ENCODE assay signal across 16 cellular contexts in genomic region chr19:57566396-57567256, GRCh38. TPM values are rescaled to one million over a fixed set of nuclear protein-coding genes. Genes with fewer than 3 reads are reported as not detected.
DNase-seq lines count a peak whose midpoint lies in the region; ATAC-seq, FAIRE-seq and TF ChIP-seq lines count a peak whose summit lies in the region.
"Had no signal": no experiment of that assay in that cellular context is flagged by ENCODE, and none has a peak within 500 bp of the region (broad histone marks: within the 10 kb centered on the region; RNA-seq: fewer than 3 reads in every experiment).

No MANE protein-coding gene starts in this region.

- H3K79me2 ChIP-seq in mesendoderm (ENCODE audit: control insufficient read depth, insufficient read depth, low read length) = no peaks in the 10 kb centered on the region

- ATAC-seq in HG03108 (IDR thresholded peaks at IDR 0.05; ENCODE audit: unreplicated experiment) (no peak), GM21529 (IDR thresholded peaks at IDR 0.05; ENCODE audit: unreplicated experiment) (no peak)
- ATAC-seq: foreskin keratinocyte had no signal

- H3K18ac ChIP-seq in mesendoderm (ENCODE audit: low read length) = no peak overlapping the region

- no peak overlapping the region for H3K27ac Mint-ChIP-seq in activated naive CD4-positive, alpha-beta T cell treated with anti-CD3 and anti-CD28 coated beads for 36 hours
- H3K27ac Mint-ChIP-seq: brain; CD4-positive, alpha-beta T cell had no signal

- peaks cover 64% of the 10 kb centered on the region for H3K9me3 Mint-ChIP-seq in activated naive CD4-positive, alpha-beta T cell treated with anti-CD3 and anti-CD28 coated beads for 36 hours

- no peak overlapping the region for H2BK15ac ChIP-seq in mesendoderm (replicated peaks; ENCODE audit: low read depth)

- H3K4ac ChIP-seq in mesendoderm (ENCODE audit: low read depth, low read length) = no peak overlapping the region

- no peaks in the 10 kb centered on the region for H3K79me1 ChIP-seq in mesendoderm (ENCODE audit: low read length)

- no peaks in the 10 kb centered on the region for H3K4me1 ChIP-seq in mesendoderm (ENCODE audit: control insufficient read depth, low read depth, low read length)
- H3K4me1 ChIP-seq: foreskin keratinocyte, left ventricle myocardium inferior had no signal

- CTCF ChIA-PET in activated naive CD4-positive, alpha-beta T cell treated with anti-CD3 and anti-CD28 coated beads for 36 hours (lab: Charles Lee) = no interaction called here

- no peak for TF ChIP-seq CTCF in cardiac fibroblast (IDR thresholded peaks at IDR 0.05; ENCODE audit: low read depth, low read length)

- no peaks in the 10 kb centered on the region for H3K27me3 Mint-ChIP-seq in activated naive CD4-positive, alpha-beta T cell treated with anti-CD3 and anti-CD28 coated beads for 36 hours (ENCODE audit: low read depth)

- no peaks in the 10 kb centered on the region for H3K27me3 ChIP-seq in mesendoderm (ENCODE audit: insufficient read depth, low read length, poor library complexity)
- H3K27me3 ChIP-seq: foreskin keratinocyte, neutrophil had no signal

- no peak overlapping the region for H3K27ac ChIP-seq in mesendoderm (ENCODE audit: low read depth, low read length)
- H3K27ac ChIP-seq: foreskin keratinocyte, left ventricle myocardium inferior, neutrophil had no signal

- H3K56ac ChIP-seq in mesendoderm (ENCODE audit: low read length) = no peak overlapping the region

- H3K36me3 ChIP-seq in mesendoderm (ENCODE audit: control insufficient read depth, insufficient read depth, low read length) = no peaks in the 10 kb centered on the region
- H3K36me3 ChIP-seq: neutrophil had no signal

- no peak overlapping the region for H3K4me3 ChIP-seq in cardiac fibroblast (replicated peaks in 1 of 2; ENCODE audit: low read depth in 2 of 2, low read length in 2 of 2)
- H3K4me3 ChIP-seq in mesendoderm (ENCODE audit: low read length) = no peak overlapping the region
- H3K4me3 ChIP-seq: left ventricle myocardium inferior had no signal

- no peak for FAIRE-seq in GM12892 (lab: Jason Lieb, UNC)
- FAIRE-seq: RCC 7860 had no signal

- no peak overlapping the region for H2AK5ac ChIP-seq in mesendoderm (ENCODE audit: low read length)

- intact Hi-C loops in activated naive CD4-positive, alpha-beta T cell treated with anti-CD3 and anti-CD28 coated beads for 36 hours (cut with micrococcal nuclease) = no loop called here

- peak; percentile 15 for DNase-seq in activated naive CD4-positive, alpha-beta T cell treated with anti-CD3 and anti-CD28 coated beads for 36 hours
- DNase-seq in activated naive CD4-positive, alpha-beta T cell (lab: John Stamatoyannopoulos, UW) = no peak
- DNase-seq in LHCN-M2 (ENCODE audit: low read depth) (peak; percentile 48), cardiac fibroblast (ENCODE audit: low read depth in 2 of 2) (peak; percentile 49 to 56), mesendoderm (peak; percentile 55), GM12892 (ENCODE audit: insufficient read length) (no peak)
- DNase-seq: CD4-positive, alpha-beta T cell; foreskin keratinocyte; left ventricle myocardium inferior; NCI-H1048; T1000 had no signal

- H3K4me2 ChIP-seq in mesendoderm (ENCODE audit: low read length) = no peak overlapping the region

- H3K23ac ChIP-seq in mesendoderm (ENCODE audit: low read length) = no peak overlapping the region

- no peak overlapping the region for H2BK5ac ChIP-seq in mesendoderm (ENCODE audit: low read length)

- H3K4me3 Mint-ChIP-seq in activated naive CD4-positive, alpha-beta T cell treated with anti-CD3 and anti-CD28 coated beads for 36 hours = no peak overlapping the region
- H3K4me3 Mint-ChIP-seq: brain; CD4-positive, alpha-beta T cell had no signal

- H3K4me1 Mint-ChIP-seq in activated naive CD4-positive, alpha-beta T cell treated with anti-CD3 and anti-CD28 coated beads for 36 hours (ENCODE audit: low read depth) = no peaks in the 10 kb centered on the region
- H3K4me1 Mint-ChIP-seq: brain had no signal

- H4K5ac ChIP-seq in mesendoderm (ENCODE audit: low read length) = no peak overlapping the region

- H2BK120ac ChIP-seq in mesendoderm (ENCODE audit: low read depth, low read length) = no peak overlapping the region

- WGBS in mesendoderm (ENCODE audit: extremely low coverage, insufficient coverage, low lambda C conversion rate) = no CpG with 5 or more reads among the region's 7 CpGs

- peaks cover 32% of the 10 kb centered on the region for H3K36me3 Mint-ChIP-seq in activated naive CD4-positive, alpha-beta T cell treated with anti-CD3 and anti-CD28 coated beads for 36 hours (ENCODE audit: low read depth)

- no peak overlapping the region for H4K8ac ChIP-seq in mesendoderm (ENCODE audit: low read depth, low read length)

- H3K9ac ChIP-seq in mesendoderm (ENCODE audit: low read length) = no peak overlapping the region

- no peak for TF ChIP-seq POLR2A in GM12892 (IDR thresholded peaks at IDR 0.05; ENCODE audit: low read depth, low read length)

RNA-seq across cellular contexts. Expression of gene ZNF550, which starts 7.0 kb away (rescaled TPM):
- total RNA-seq in activated naive CD4-positive, alpha-beta T cell treated with anti-CD3 and anti-CD28 coated beads for 36 hours = 1 to 10 TPM; 6.6 to 9.3 TPM
- total RNA-seq in LHCN-M2 (2014; rRNA removed) = 7.6 and 9.1 TPM in 2 replicates
- polyA plus RNA-seq in LHCN-M2 (2012) = 1.8 TPM
- 3.4 TPM for polyA plus RNA-seq in mesendoderm (2013, experiment 1 of 2)
- polyA plus RNA-seq in mesendoderm (2013, experiment 2 of 2) = 3.0 TPM
- polyA plus RNA-seq in GM12892 (2012; ENCODE audit: missing spikeins) = 6.0 TPM

RNA-seq across cellular contexts. Expression of gene ZNF416, which starts 12.1 kb away (rescaled TPM):
- 1 to 10 TPM; 1.5 to 2.0 TPM for total RNA-seq in activated naive CD4-positive, alpha-beta T cell treated with anti-CD3 and anti-CD28 coated beads for 36 hours
- total RNA-seq in LHCN-M2 (2014; rRNA removed) = 5.4 and 6.9 TPM in 2 replicates
- polyA plus RNA-seq in LHCN-M2 (2012) = 4.5 TPM
- 6.9 TPM for polyA plus RNA-seq in mesendoderm (2013, experiment 1 of 2)
- polyA plus RNA-seq in mesendoderm (2013, experiment 2 of 2) = 6.9 TPM
- polyA plus RNA-seq in GM12892 (2012; ENCODE audit: missing spikeins) = 2.6 TPM

RNA-seq across cellular contexts. Expression of gene ZIK1, which starts 17.3 kb away (rescaled TPM):
- total RNA-seq in activated naive CD4-positive, alpha-beta T cell treated with anti-CD3 and anti-CD28 coated beads for 36 hours = 1 to 10 TPM; 3.3 to 3.6 TPM
- 5.1 and 5.4 TPM in 2 replicates for total RNA-seq in LHCN-M2 (2014; rRNA removed)
- 2.0 TPM for polyA plus RNA-seq in LHCN-M2 (2012)
- 26.0 TPM for polyA plus RNA-seq in mesendoderm (2013, experiment 1 of 2)
- 25.9 TPM for polyA plus RNA-seq in mesendoderm (2013, experiment 2 of 2)
- 2.8 TPM for polyA plus RNA-seq in GM12892 (2012; ENCODE audit: missing spikeins)

RNA-seq across cellular contexts. Expression of gene ZNF530, which starts 33.1 kb away (rescaled TPM):
- 1 to 10 TPM; 4.0 to 4.4 TPM for total RNA-seq in activated naive CD4-positive, alpha-beta T cell treated with anti-CD3 and anti-CD28 coated beads for 36 hours
- 11.1 and 16.2 TPM in 2 replicates for total RNA-seq in LHCN-M2 (2014; rRNA removed)
- polyA plus RNA-seq in LHCN-M2 (2012) = 3.3 TPM
- 4.8 TPM for polyA plus RNA-seq in mesendoderm (2013, experiment 1 of 2)
- 4.6 TPM for polyA plus RNA-seq in mesendoderm (2013, experiment 2 of 2)
- 4.0 TPM for polyA plus RNA-seq in GM12892 (2012; ENCODE audit: missing spikeins)

RNA-seq across cellular contexts. Expression of gene ZNF549, which starts 39.5 kb away (rescaled TPM):
- 1 to 10 TPM; 1.8 TPM for total RNA-seq in activated naive CD4-positive, alpha-beta T cell treated with anti-CD3 and anti-CD28 coated beads for 36 hours
- total RNA-seq in LHCN-M2 (2014; rRNA removed) = 5.9 and 6.0 TPM in 2 replicates
- polyA plus RNA-seq in LHCN-M2 (2012) = 2.6 TPM
- polyA plus RNA-seq in mesendoderm (2013, experiment 1 of 2) = 4.6 TPM
- 4.7 TPM for polyA plus RNA-seq in mesendoderm (2013, experiment 2 of 2)
- 3.4 TPM for polyA plus RNA-seq in GM12892 (2012; ENCODE audit: missing spikeins)

Comparison
In these comparisons a context has a peak if more than half of its experiments do, and no peak if none do; other contexts are left out.
1. DNase-seq: peak in activated naive CD4-positive, alpha-beta T cell treated with anti-CD3 and anti-CD28 coated beads for 36 hours (single experiment), LHCN-M2 (single experiment), cardiac fibroblast (2 of 2) and mesendoderm (single experiment); none in activated naive CD4-positive, alpha-beta T cell (0 of 4) and GM12892 (single experiment).